Comparison of ENCODE assay signal across 9 cellular contexts in the genomic region with DNA sequence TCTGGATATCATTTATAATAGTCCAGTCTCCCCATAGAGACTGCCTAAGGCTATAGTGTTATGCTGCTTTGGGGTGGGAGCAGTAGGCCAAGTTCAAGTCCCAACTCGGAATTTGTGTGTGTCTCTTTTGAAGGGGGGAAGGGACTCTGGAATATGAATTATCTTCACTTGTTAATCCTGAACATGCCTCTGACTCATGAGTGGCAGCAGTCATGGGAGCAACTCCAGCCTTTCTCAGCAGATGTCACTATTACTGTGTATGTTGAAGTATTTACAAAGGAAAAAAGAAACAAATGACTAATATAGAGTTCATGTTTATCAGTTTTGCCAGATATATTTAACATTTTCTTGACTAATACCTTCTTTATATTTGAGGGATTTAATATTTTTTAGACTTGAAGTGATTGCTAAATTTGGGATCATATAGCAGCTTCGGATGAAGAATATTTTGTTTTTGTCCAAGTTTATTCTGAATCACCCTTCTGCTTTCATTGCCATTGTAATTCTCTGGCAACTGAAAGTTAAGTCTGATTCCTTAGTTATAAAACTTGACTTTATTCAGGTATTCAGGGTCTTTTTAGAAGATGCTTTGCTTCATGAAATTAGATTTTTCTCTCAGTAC. TPM values are rescaled to one million over a fixed set of nuclear protein-coding genes. Genes with fewer than 3 reads are reported as not detected.
A peak's percentile ranks its signal among the peaks of the same experiment; 100 is the strongest.
DNase-seq lines count a peak whose midpoint lies in the region; ATAC-seq and TF ChIP-seq lines count a peak whose summit lies in the region.
"Had no signal": no experiment of that assay in that cellular context is flagged by ENCODE, and none has a peak within 500 bp of the region (broad histone marks: within the 10 kb centered on the region; RNA-seq: fewer than 3 reads in every experiment).

No MANE protein-coding gene starts in this region.

- H3K27me3 Mint-ChIP-seq in T-helper 17 cell (no peaks in the 10 kb centered on the region), GM23338 (ENCODE audit: insufficient read depth, low read depth, poor library complexity) (no peaks in the 10 kb centered on the region)
- H3K27me3 Mint-ChIP-seq: central memory CD8-positive, alpha-beta T cell had no signal

- no peak overlapping the region for H3K4me3 ChIP-seq in skeletal muscle tissue (ENCODE audit: low read length in 3 of 3)
- H3K4me3 ChIP-seq in GM23338, result no peak overlapping the region

- peak overlapping the region; percentile 14 for H3K27ac ChIP-seq in skeletal muscle tissue (ENCODE audit: low read depth, low read length)
- H3K27ac ChIP-seq in GM23338 (ENCODE audit: low read depth), result no peak overlapping the region

- H3K27ac Mint-ChIP-seq in T-helper 17 cell (peak overlapping the region; percentile 19), GM23338 (no peak overlapping the region)

- no peak overlapping the region for H3K4me2 ChIP-seq in GM23338

- H2AFZ ChIP-seq in GM23338, result no peak overlapping the region

- H3K36me3 Mint-ChIP-seq in T-helper 17 cell (ENCODE audit: low read depth) (peaks cover 11% of the 10 kb centered on the region), GM23338 (ENCODE audit: low read depth) (peaks cover 90% of the 10 kb centered on the region)

- peaks cover 0 to 7% (median 3%) of the 10 kb centered on the region in 3 donors for H3K4me1 ChIP-seq in skeletal muscle tissue (ENCODE audit: control insufficient read depth in 3 of 3, insufficient read depth in 3 of 3, low read length in 3 of 3)
- no peaks in the 10 kb centered on the region for H3K4me1 ChIP-seq in GM23338 (ENCODE audit: insufficient read depth)

- peaks cover 5% of the 10 kb centered on the region for H4K20me1 ChIP-seq in GM23338 (replicated peaks; ENCODE audit: insufficient read depth)

- H3K36me3 ChIP-seq in skeletal muscle tissue (ENCODE audit: control insufficient read depth in 3 of 3, insufficient read depth in 3 of 3, low read length in 3 of 3) (peaks cover 31 to 75% (median 67%) of the 10 kb centered on the region in 3 donors), GM23338 (ENCODE audit: insufficient read depth) (peaks cover 71% of the 10 kb centered on the region)

- no peak overlapping the region for H3K9ac ChIP-seq in skeletal muscle tissue (ENCODE audit: low read depth in 1 of 3, low read length in 3 of 3)

- in situ Hi-C loops in ACHN (cut with HindIII; ENCODE audit: low pct_ligation_motif_present, low pct_unique_long_range_greater_than_20kb, low sequenced_read_pairs), result no loop called here

- H3K9me2 ChIP-seq in GM23338 (ENCODE audit: insufficient read depth), result no peaks in the 10 kb centered on the region

- H3K9me3 Mint-ChIP-seq in GM23338, result no peaks in the 10 kb centered on the region
- H3K9me3 Mint-ChIP-seq: central memory CD8-positive, alpha-beta T cell had no signal

- 0 out of 4 replicates have a peak, but pooled peaks of 1 of the 2 experiments have one; percentile 5 for TF ChIP-seq CTCF in GM23338 (conservative IDR thresholded peaks at IDR 0.05; ENCODE audit: low read depth in 2 of 2)

- DNase-seq in ACHN (peak; percentile 75), H4 (ENCODE audit: low spot score) (peak; percentile 44), T-helper 17 cell (no peak), glomerular endothelial cell (ENCODE audit: extremely low read depth, low read depth, low spot score) (peak; percentile 60), GM23338 (ENCODE audit: low spot score) (no peak)
- DNase-seq in activated T-cell treated with anti-CD3 and anti-CD28 coated beads, Interleukin-2, amount 50 U/mL, for 48 hours, result no peak

- H3K27me3 ChIP-seq in skeletal muscle tissue (ENCODE audit: control insufficient read depth in 3 of 3, insufficient read depth in 3 of 3, low read length in 3 of 3) (no peaks in the 10 kb centered on the region), GM23338 (ENCODE audit: insufficient read depth) (no peaks in the 10 kb centered on the region)

- ATAC-seq in T-helper 17 cell, result no peak
- ATAC-seq in GM23338, result no peak
- no peak for ATAC-seq in HG02938 (IDR thresholded peaks at IDR 0.05; ENCODE audit: unreplicated experiment)

- H3K79me2 ChIP-seq in GM23338 (replicated peaks; ENCODE audit: insufficient read depth), result no peaks in the 10 kb centered on the region

- H3F3A ChIP-seq in GM23338 (replicated peaks; ENCODE audit: low read depth), result no peaks in the 10 kb centered on the region

- H3K4me1 Mint-ChIP-seq in T-helper 17 cell (peaks cover 19% of the 10 kb centered on the region), GM23338 (peaks cover 4% of the 10 kb centered on the region; the same call in 2 of the 3 replicates)

- H3K9me3 ChIP-seq in T-helper 17 cell (ENCODE audit: control insufficient read depth, low read length, poor library complexity, severe bottlenecking), result no peaks in the 10 kb centered on the region
- no peaks in the 10 kb centered on the region for H3K9me3 ChIP-seq in skeletal muscle tissue (ENCODE audit: control insufficient read depth in 3 of 3, low read length in 3 of 3)

- H3K4me3 Mint-ChIP-seq in T-helper 17 cell (no peak overlapping the region), GM23338 (no peak overlapping the region)
- H3K4me3 Mint-ChIP-seq: central memory CD8-positive, alpha-beta T cell had no signal

TF ChIP-seq in GM23338, 12 proteins besides CTCF, POLR2A, EP300 and RAD21 (continues in another document):
- no peak for TF ChIP-seq EZH2phosphoT487 (IDR thresholded peaks at IDR 0.05; ENCODE audit: unreplicated experiment)
- TF ChIP-seq CREB1 (CRISPR knock-in tag; IDR thresholded peaks at IDR 0.05; ENCODE audit: low read depth), result no peak
- no peak for TF ChIP-seq ZNF114 (CRISPR knock-in tag; IDR thresholded peaks at IDR 0.05)
- no peak for TF ChIP-seq ZNF331 (CRISPR knock-in tag; IDR thresholded peaks at IDR 0.05; ENCODE audit: low read depth)
- TF ChIP-seq, protein P1, sequence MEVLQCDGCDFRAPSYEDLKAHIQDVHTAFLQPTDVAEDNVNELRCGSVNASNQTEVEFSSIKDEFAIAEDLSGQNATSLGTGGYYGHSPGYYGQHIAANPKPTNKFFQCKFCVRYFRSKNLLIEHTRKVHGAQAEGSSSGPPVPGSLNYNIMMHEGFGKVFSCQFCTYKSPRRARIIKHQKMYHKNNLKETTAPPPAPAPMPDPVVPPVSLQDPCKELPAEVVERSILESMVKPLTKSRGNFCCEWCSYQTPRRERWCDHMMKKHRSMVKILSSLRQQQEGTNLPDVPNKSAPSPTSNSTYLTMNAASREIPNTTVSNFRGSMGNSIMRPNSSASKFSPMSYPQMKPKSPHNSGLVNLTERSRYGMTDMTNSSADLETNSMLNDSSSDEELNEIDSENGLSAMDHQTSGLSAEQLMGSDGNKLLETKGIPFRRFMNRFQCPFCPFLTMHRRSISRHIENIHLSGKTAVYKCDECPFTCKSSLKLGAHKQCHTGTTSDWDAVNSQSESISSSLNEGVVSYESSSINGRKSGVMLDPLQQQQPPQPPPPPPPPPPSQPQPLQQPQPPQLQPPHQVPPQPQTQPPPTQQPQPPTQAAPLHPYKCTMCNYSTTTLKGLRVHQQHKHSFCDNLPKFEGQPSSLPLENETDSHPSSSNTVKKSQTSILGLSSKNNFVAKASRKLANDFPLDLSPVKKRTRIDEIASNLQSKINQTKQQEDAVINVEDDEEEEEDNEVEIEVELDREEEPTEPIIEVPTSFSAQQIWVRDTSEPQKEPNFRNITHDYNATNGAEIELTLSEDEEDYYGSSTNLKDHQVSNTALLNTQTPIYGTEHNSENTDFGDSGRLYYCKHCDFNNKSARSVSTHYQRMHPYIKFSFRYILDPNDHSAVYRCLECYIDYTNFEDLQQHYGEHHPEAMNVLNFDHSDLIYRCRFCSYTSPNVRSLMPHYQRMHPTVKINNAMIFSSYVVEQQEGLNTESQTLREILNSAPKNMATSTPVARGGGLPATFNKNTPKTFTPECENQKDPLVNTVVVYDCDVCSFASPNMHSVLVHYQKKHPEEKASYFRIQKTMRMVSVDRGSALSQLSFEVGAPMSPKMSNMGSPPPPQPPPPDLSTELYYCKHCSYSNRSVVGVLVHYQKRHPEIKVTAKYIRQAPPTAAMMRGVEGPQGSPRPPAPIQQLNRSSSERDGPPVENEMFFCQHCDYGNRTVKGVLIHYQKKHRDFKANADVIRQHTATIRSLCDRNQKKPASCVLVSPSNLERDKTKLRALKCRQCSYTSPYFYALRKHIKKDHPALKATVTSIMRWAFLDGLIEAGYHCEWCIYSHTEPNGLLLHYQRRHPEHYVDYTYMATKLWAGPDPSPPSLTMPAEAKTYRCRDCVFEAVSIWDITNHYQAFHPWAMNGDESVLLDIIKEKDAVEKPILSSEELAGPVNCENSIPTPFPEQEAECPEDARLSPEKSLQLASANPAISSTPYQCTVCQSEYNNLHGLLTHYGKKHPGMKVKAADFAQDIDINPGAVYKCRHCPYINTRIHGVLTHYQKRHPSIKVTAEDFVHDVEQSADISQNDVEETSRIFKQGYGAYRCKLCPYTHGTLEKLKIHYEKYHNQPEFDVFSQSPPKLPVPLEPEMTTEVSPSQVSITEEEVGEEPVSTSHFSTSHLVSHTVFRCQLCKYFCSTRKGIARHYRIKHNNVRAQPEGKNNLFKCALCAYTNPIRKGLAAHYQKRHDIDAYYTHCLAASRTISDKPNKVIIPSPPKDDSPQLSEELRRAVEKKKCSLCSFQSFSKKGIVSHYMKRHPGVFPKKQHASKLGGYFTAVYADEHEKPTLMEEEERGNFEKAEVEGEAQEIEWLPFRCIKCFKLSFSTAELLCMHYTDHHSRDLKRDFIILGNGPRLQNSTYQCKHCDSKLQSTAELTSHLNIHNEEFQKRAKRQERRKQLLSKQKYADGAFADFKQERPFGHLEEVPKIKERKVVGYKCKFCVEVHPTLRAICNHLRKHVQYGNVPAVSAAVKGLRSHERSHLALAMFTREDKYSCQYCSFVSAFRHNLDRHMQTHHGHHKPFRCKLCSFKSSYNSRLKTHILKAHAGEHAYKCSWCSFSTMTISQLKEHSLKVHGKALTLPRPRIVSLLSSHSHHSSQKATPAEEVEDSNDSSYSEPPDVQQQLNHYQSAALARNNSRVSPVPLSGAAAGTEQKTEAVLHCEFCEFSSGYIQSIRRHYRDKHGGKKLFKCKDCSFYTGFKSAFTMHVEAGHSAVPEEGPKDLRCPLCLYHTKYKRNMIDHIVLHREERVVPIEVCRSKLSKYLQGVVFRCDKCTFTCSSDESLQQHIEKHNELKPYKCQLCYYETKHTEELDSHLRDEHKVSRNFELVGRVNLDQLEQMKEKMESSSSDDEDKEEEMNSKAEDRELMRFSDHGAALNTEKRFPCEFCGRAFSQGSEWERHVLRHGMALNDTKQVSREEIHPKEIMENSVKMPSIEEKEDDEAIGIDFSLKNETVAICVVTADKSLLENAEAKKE (CRISPR knock-in tag; IDR thresholded peaks at IDR 0.05), result no peak
- no peak for TF ChIP-seq STAT1 (IDR thresholded peaks at IDR 0.05; ENCODE audit: unreplicated experiment)
- TF ChIP-seq NANOG (IDR thresholded peaks at IDR 0.05; ENCODE audit: borderline replicate concordance), result no peak

RNA-seq across cellular contexts. Expression of a gene that starts 23.4 kb away (rescaled TPM):
- total RNA-seq in H4 (2014; rRNA removed; shearing (Covaris generic)), result not detected in 2 replicates
- total RNA-seq in T-helper 17 cell (not detected), glomerular endothelial cell (not detected in 2 replicates), skeletal muscle tissue (not detected)
- not detected in 2 replicates for total RNA-seq in GM23338 (2014; rRNA removed; shearing (Covaris generic))
- polyA plus RNA-seq in GM23338 (2016; fragmentation: Nextera tagmentation; extraction: Ambion mirVana), result not detected in 2 replicates

Comparison
In these comparisons a context has a peak if more than half of its experiments do, and no peak if none do; other contexts are left out.
1. DNase-seq: peak in ACHN (single experiment), H4 (single experiment) and glomerular endothelial cell (single experiment); none in T-helper 17 cell (0 of 3), GM23338 (single experiment) and activated T-cell treated with anti-CD3 and anti-CD28 coated beads, Interleukin-2, amount 50 U/mL, for 48 hours (0 of 2).